Comparison of ENCODE assay signal across 9 cellular contexts in genomic region chr9:89463986-89464901, GRCh38. TPM values are rescaled to one million over a fixed set of nuclear protein-coding genes. Genes with fewer than 3 reads are reported as not detected.
DNase-seq lines count a peak whose midpoint lies in the region; ATAC-seq and TF ChIP-seq lines count a peak whose summit lies in the region.
"Had no signal": no experiment of that assay in that cellular context is flagged by ENCODE, and none has a peak within 500 bp of the region (broad histone marks: within the 10 kb centered on the region; RNA-seq: fewer than 3 reads in every experiment).

No MANE protein-coding gene starts in this region.

- no peaks in the 10 kb centered on the region for H3K4me1 ChIP-seq in ascending aorta

- TF ChIP-seq CTCF in glutamatergic neuron (IDR thresholded peaks at IDR 0.05; ENCODE audit: partially characterized antibody, unreplicated experiment) (no peak), ascending aorta (IDR thresholded peaks at IDR 0.05) (no peak)

- peak; percentile 56 for DNase-seq in GM19238 (ENCODE audit: insufficient read length, low spot score)
- DNase-seq in effector memory CD8-positive, alpha-beta T cell: peak; percentile 74 to 77 (median 75)
- peak; percentile 78 for DNase-seq in stimulated activated CD8-positive, alpha-beta memory T cell treated with anti-CD3 and anti-CD28 coated beads, Interleukin-15, amount 100 ng/mL, for 48 hours (ENCODE audit: low read depth in 2 of 2)
- no peak for DNase-seq in glutamatergic neuron
- no peak for DNase-seq in globus pallidus (ENCODE audit: low spot score)
- DNase-seq in ascending aorta (ENCODE audit: low spot score in 2 of 2): no peak
- DNase-seq: left cardiac atrium had no signal

- H3K4me3 Mint-ChIP-seq in effector memory CD8-positive, alpha-beta T cell: peak overlapping the region; percentile 84 to 92
- no peak overlapping the region for H3K4me3 Mint-ChIP-seq in glutamatergic neuron (ENCODE audit: unreplicated experiment)

- no peaks in the 10 kb centered on the region for H3K9me3 Mint-ChIP-seq in effector memory CD8-positive, alpha-beta T cell
- peaks cover 8% of the 10 kb centered on the region for H3K9me3 Mint-ChIP-seq in glutamatergic neuron (ENCODE audit: unreplicated experiment)

- H3K36me3 ChIP-seq in ascending aorta: no peaks in the 10 kb centered on the region

- peak overlapping the region; percentile 89 to 92 for H3K27ac Mint-ChIP-seq in effector memory CD8-positive, alpha-beta T cell
- H3K27ac Mint-ChIP-seq in glutamatergic neuron (ENCODE audit: unreplicated experiment): no peak overlapping the region

- intact Hi-C loops in ascending aorta (cut with DNase I): no loop called here

- peak; percentile 39 for ATAC-seq in HG03342 (IDR thresholded peaks at IDR 0.05; ENCODE audit: unreplicated experiment)
- peak; percentile 62 to 66 for ATAC-seq in activated CD4-positive, CD25-positive, alpha-beta regulatory T cell treated with anti-CD3 and anti-CD28 coated beads, Interleukin-2, amount 50 U/mL, for 24 hours
- ATAC-seq in effector memory CD8-positive, alpha-beta T cell (replicated peaks): peak; percentile 84

- H3K9me3 ChIP-seq in ascending aorta: no peaks in the 10 kb centered on the region

- H3K4me3 ChIP-seq in ascending aorta: no peak overlapping the region

- no peak overlapping the region for H3K27ac ChIP-seq in ascending aorta

- H3K4me1 Mint-ChIP-seq in effector memory CD8-positive, alpha-beta T cell (ENCODE audit: low read depth in 2 of 2): peaks cover 91 to 92% of the 10 kb centered on the region in 2 donors
- H3K4me1 Mint-ChIP-seq in glutamatergic neuron (ENCODE audit: low read depth, unreplicated experiment): peaks cover 67% of the 10 kb centered on the region

- H3K27me3 Mint-ChIP-seq in effector memory CD8-positive, alpha-beta T cell: no peaks in the 10 kb centered on the region
- peaks cover 5% of the 10 kb centered on the region for H3K27me3 Mint-ChIP-seq in glutamatergic neuron (ENCODE audit: unreplicated experiment)

- H3K27me3 ChIP-seq in ascending aorta: no peaks in the 10 kb centered on the region

- H3K36me3 Mint-ChIP-seq in effector memory CD8-positive, alpha-beta T cell (ENCODE audit: insufficient read depth): peaks cover 36% of the 10 kb centered on the region
- no peaks in the 10 kb centered on the region for H3K36me3 Mint-ChIP-seq in glutamatergic neuron (ENCODE audit: unreplicated experiment)

RNA-seq across cellular contexts. Expression of gene SEMA4D, which starts 33.7 kb away (rescaled TPM):
- total RNA-seq in glutamatergic neuron (ENCODE audit: unreplicated experiment) (192 TPM), ascending aorta (13.5 TPM)

Comparison
In these comparisons a context has a peak if more than half of its experiments do, and no peak if none do; other contexts are left out.
1. DNase-seq: peak in GM19238 (single experiment), effector memory CD8-positive, alpha-beta T cell (3 of 3) and stimulated activated CD8-positive, alpha-beta memory T cell treated with anti-CD3 and anti-CD28 coated beads, Interleukin-15, amount 100 ng/mL, for 48 hours (2 of 2); none in glutamatergic neuron (single experiment), globus pallidus (single experiment) and ascending aorta (0 of 2).
2. RNA of gene SEMA4D, which starts 33.7 kb away (total RNA-seq): 192 TPM in glutamatergic neuron (single experiment); 13.5 TPM in ascending aorta (single experiment); every median in the first group is over 10 times any median in the second.
3. Peak in every context shown above with its lines, with median percentiles within 50 percentile points of each other: ATAC-seq.